In the genomic region with DNA sequence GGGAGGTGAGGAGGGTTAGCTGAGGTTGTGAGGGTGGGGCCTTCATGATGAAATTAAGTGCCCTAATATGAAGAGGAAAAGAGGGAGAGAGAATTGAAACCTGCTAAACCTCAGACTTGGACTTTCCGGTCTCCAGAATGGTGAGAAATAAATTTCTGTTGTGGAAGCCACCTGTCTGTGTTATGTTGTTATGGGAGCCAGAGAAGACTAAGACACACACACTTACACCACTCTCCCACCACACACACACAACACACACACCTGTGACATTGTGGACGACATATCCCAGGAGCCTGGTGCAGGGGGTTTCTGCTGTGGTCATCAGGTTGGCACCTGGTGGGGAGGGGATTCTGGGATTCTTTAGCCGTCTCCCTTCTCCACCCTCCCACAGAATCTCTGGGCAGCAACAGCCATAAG, we compare ENCODE assay signal across 11 cellular contexts.
DNase-seq lines count a peak whose midpoint lies in the region; ATAC-seq, FAIRE-seq and TF ChIP-seq lines count a peak whose summit lies in the region.
"Had no signal": no experiment of that assay in that cellular context is flagged by ENCODE, and none has a peak within 500 bp of the region (broad histone marks: within the 10 kb centered on the region; RNA-seq: fewer than 3 reads in every experiment).

No MANE protein-coding gene starts in this region.

- peaks cover 29% of the 10 kb centered on the region for H3K4me1 ChIP-seq in OCI-LY3 (ENCODE audit: low read length)

- ATAC-seq in GM19452 (IDR thresholded peaks at IDR 0.05; ENCODE audit: unreplicated experiment) (peak; percentile 8), HG02938 (IDR thresholded peaks at IDR 0.05; ENCODE audit: unreplicated experiment) (peak; percentile 25)
- ATAC-seq: GM23338, Panc1 had no signal

- H3K79me2 ChIP-seq in OCI-LY3 (ENCODE audit: low read length): no peaks in the 10 kb centered on the region

- H3K4me3 ChIP-seq in GM08714 (ENCODE audit: low read length): peak overlapping the region; percentile 30; the same call in 1 of the 2 replicates
- H3K4me3 ChIP-seq in OCI-LY3 (ENCODE audit: low read length): peak overlapping the region; percentile 56
- H3K4me3 ChIP-seq: GM23338 had no signal

- H3K36me3 ChIP-seq in OCI-LY3 (replicated peaks; ENCODE audit: low read depth, low read length): no peaks in the 10 kb centered on the region

- H3K4me2 ChIP-seq in OCI-LY3 (ENCODE audit: low read length): peak overlapping the region; percentile 85
- H3K4me2 ChIP-seq: GM23338 had no signal

- DNase-seq in H54 (ENCODE audit: insufficient read length, low spot score) (no peak), NK-92 (lab: John Stamatoyannopoulos, UW; ENCODE audit: unreplicated experiment) (no peak), hippocampal formation (lab: John Stamatoyannopoulos, UW) (no peak), hypothalamus (lab: John Stamatoyannopoulos, UW) (no peak)
- DNase-seq: naive thymus-derived CD8-positive, alpha-beta T cell had no signal

- H3K27me3 ChIP-seq in OCI-LY3 (ENCODE audit: low read depth, low read length): 0 out of 2 replicates have a peak, but pooled peaks cover 7% of the 10 kb centered on the region

- no peak for TF ChIP-seq CTCF in OCI-LY3 (IDR thresholded peaks at IDR 0.05; ENCODE audit: low read depth, low read length)

- no peaks in the 10 kb centered on the region for H4K20me1 ChIP-seq in OCI-LY3 (ENCODE audit: insufficient read depth, low read length)

- peak overlapping the region; percentile 44 for H2AFZ ChIP-seq in OCI-LY3 (ENCODE audit: low read depth, low read length)
- H2AFZ ChIP-seq: GM23338 had no signal

- peak overlapping the region; percentile 47; the same call in 1 of the 2 replicates for H3K9ac ChIP-seq in OCI-LY3 (ENCODE audit: low read length)

- no peak for FAIRE-seq in H54 (lab: Jason Lieb, UNC)

- TF ChIP-seq POLR2A in H54 (IDR thresholded peaks at IDR 0.05; ENCODE audit: low read depth, low read length): no peak

- peak overlapping the region; percentile 78 for H3K27ac ChIP-seq in OCI-LY3 (ENCODE audit: low read length)

- H3K9me3 ChIP-seq in OCI-LY3 (ENCODE audit: insufficient read depth, low read length): peaks cover 6% of the 10 kb centered on the region; the same call in 1 of the 2 replicates
